ENCODE assay signal across 1 cellular context in genomic region chr1:40383095-40383487, GRCh38.
A peak's percentile ranks its signal among the peaks of the same experiment; 100 is the strongest.
TF ChIP-seq lines count a peak whose summit lies in the region.

No MANE protein-coding gene starts in this region.

TF ChIP-seq in HepG2, 621 proteins besides CTCF, POLR2A, EP300 and RAD21:
- TF ChIP-seq ZNF143 (CRISPR knock-in tag; IDR thresholded peaks at IDR 0.05): peak; percentile 74
- TF ChIP-seq ZBTB38 (CRISPR knock-in tag; IDR thresholded peaks at IDR 0.05): peak; percentile 91
- no peak for TF ChIP-seq MTF1 (CRISPR knock-in tag; IDR thresholded peaks at IDR 0.05)
- peak; percentile 86 for TF ChIP-seq THAP11 (CRISPR knock-in tag; IDR thresholded peaks at IDR 0.05)
TF ChIP-seq in HepG2: peak in this region for 3.
